ENCODE assay signal across 1 cellular context in genomic region chr9:95937131-95937530, GRCh38.
TF ChIP-seq lines count a peak whose summit lies in the region.

No MANE protein-coding gene starts in this region.

TF ChIP-seq in GM12878, 131 proteins besides CTCF, POLR2A, EP300 and RAD21 (continued from another document):
- TF ChIP-seq, protein P1, sequence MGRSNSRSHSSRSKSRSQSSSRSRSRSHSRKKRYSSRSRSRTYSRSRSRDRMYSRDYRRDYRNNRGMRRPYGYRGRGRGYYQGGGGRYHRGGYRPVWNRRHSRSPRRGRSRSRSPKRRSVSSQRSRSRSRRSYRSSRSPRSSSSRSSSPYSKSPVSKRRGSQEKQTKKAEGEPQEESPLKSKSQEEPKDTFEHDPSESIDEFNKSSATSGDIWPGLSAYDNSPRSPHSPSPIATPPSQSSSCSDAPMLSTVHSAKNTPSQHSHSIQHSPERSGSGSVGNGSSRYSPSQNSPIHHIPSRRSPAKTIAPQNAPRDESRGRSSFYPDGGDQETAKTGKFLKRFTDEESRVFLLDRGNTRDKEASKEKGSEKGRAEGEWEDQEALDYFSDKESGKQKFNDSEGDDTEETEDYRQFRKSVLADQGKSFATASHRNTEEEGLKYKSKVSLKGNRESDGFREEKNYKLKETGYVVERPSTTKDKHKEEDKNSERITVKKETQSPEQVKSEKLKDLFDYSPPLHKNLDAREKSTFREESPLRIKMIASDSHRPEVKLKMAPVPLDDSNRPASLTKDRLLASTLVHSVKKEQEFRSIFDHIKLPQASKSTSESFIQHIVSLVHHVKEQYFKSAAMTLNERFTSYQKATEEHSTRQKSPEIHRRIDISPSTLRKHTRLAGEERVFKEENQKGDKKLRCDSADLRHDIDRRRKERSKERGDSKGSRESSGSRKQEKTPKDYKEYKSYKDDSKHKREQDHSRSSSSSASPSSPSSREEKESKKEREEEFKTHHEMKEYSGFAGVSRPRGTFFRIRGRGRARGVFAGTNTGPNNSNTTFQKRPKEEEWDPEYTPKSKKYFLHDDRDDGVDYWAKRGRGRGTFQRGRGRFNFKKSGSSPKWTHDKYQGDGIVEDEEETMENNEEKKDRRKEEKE (IDR thresholded peaks at IDR 0.05), result no peak
